14 cellular contexts compared by ENCODE assay signal in genomic region chr1:112575154-112575804, GRCh38. TPM values are rescaled to one million over a fixed set of nuclear protein-coding genes. Genes with fewer than 3 reads are reported as not detected.
DNase-seq lines count a peak whose midpoint lies in the region; ATAC-seq, FAIRE-seq and TF ChIP-seq lines count a peak whose summit lies in the region.
"Had no signal": no experiment of that assay in that cellular context is flagged by ENCODE, and none has a peak within 500 bp of the region (broad histone marks: within the 10 kb centered on the region; RNA-seq: fewer than 3 reads in every experiment).

No MANE protein-coding gene starts in this region.

- H3K27me3 ChIP-seq in osteoblast (ENCODE audit: insufficient read depth, low read length) (no peaks in the 10 kb centered on the region), prostate gland (replicated peaks; ENCODE audit: insufficient read depth) (no peaks in the 10 kb centered on the region)
- H3K27me3 ChIP-seq: testis had no signal

- H3K4me2 ChIP-seq in osteoblast (ENCODE audit: insufficient read depth, low read length): peak overlapping the region; percentile 8

- H3K4me3 Mint-ChIP-seq in CD14-positive monocyte: no peak overlapping the region

- DNase-seq in Caki2 (ENCODE audit: low read depth): peak; percentile 56
- DNase-seq in RCC 7860 (ENCODE audit: low spot score): peak; percentile 76
- peak; percentile 72 for DNase-seq in dermis blood vessel endothelial cell
- DNase-seq in osteoblast (ENCODE audit: insufficient read length, low spot score, missing footprints): peak; percentile 47
- DNase-seq in Right ventricle myocardium superior: no peak
- no peak for DNase-seq in GM19239 (ENCODE audit: insufficient read length, low spot score)
- DNase-seq in CD14-positive monocyte (ENCODE audit: low spot score): no peak
- no peak for DNase-seq in prostate gland (ENCODE audit: low spot score)
- DNase-seq: aorta; hippocampal formation; NCI-H1436; stimulated activated CD4-positive, alpha-beta T cell treated with anti-CD3 and anti-CD28 coated beads, Interleukin-1b, Interleukin-23, amount 100 ng/mL, for 48 hours; testis had no signal

- H3K4me1 Mint-ChIP-seq in CD14-positive monocyte: no peaks in the 10 kb centered on the region

- H3K27me3 Mint-ChIP-seq in CD14-positive monocyte (ENCODE audit: low read depth in 3 of 3): no peaks in the 10 kb centered on the region

- peaks cover 14% of the 10 kb centered on the region for H3K4me1 ChIP-seq in osteoblast (ENCODE audit: insufficient read depth, low read length)
- H3K4me1 ChIP-seq in prostate gland (replicated peaks): no peaks in the 10 kb centered on the region
- H3K4me1 ChIP-seq: testis had no signal

- peaks cover 0 to 4% (median 0%) of the 10 kb centered on the region in 7 donors for H3K9me3 Mint-ChIP-seq in CD14-positive monocyte

- H2AFZ ChIP-seq in osteoblast (ENCODE audit: low read length): no peak overlapping the region

- no peaks in the 10 kb centered on the region for H3K79me2 ChIP-seq in osteoblast (ENCODE audit: insufficient read depth, low read length)

- H3K27ac Mint-ChIP-seq in CD14-positive monocyte: no peak overlapping the region

- no peak for ATAC-seq in Right ventricle myocardium superior (ENCODE audit: poor library complexity)

- H4K20me1 ChIP-seq in osteoblast (ENCODE audit: insufficient read depth, low read length): no peaks in the 10 kb centered on the region

- in situ Hi-C loops in Caki2 (cut with HindIII; ENCODE audit: low pct_unique_long_range_greater_than_20kb, low sequenced_read_pairs): no loop called here

- H3K4me3 ChIP-seq in osteoblast (ENCODE audit: insufficient read depth, low read length): no peak overlapping the region
- no peak overlapping the region for H3K4me3 ChIP-seq in prostate gland
- H3K4me3 ChIP-seq: testis had no signal

- H3K27ac ChIP-seq in osteoblast (ENCODE audit: low read depth, low read length) (peak overlapping the region; percentile 56), prostate gland (no peak overlapping the region)
- H3K27ac ChIP-seq: testis had no signal

- no peaks in the 10 kb centered on the region for H3K9me3 ChIP-seq in osteoblast (ENCODE audit: low read depth, low read length)
- H3K9me3 ChIP-seq in prostate gland: no peaks in the 10 kb centered on the region
- H3K9me3 ChIP-seq: testis had no signal

- peaks cover 30% of the 10 kb centered on the region for H3K36me3 ChIP-seq in osteoblast (ENCODE audit: insufficient read depth, low read length)
- H3K36me3 ChIP-seq in prostate gland: no peaks in the 10 kb centered on the region

- WGBS in prostate gland: 83% methylated on average over 8 of the region's 8 CpGs

- peaks cover 34 to 62% of the 10 kb centered on the region in 2 donors for H3K36me3 Mint-ChIP-seq in CD14-positive monocyte

- no peak for TF ChIP-seq POLR2A in prostate gland (IDR thresholded peaks at IDR 0.05)

- FAIRE-seq in RCC 7860 (lab: Jason Lieb, UNC) (peak; percentile 95), GM19239 (lab: Jason Lieb, UNC) (no peak)
- FAIRE-seq: D721Med had no signal

- intact Hi-C loops in Right ventricle myocardium superior (cut with DNase I): no loop called here
- intact Hi-C loops in CD14-positive monocyte (cut with micrococcal nuclease): no loop called here
- intact Hi-C loops in prostate gland (cut with DNase I): no loop called here

- TF ChIP-seq CTCF in osteoblast (IDR thresholded peaks at IDR 0.05; ENCODE audit: extremely low read depth, low read depth, low read length): no peak
- no peak for TF ChIP-seq CTCF in CD14-positive monocyte (IDR thresholded peaks at IDR 0.05)
- TF ChIP-seq CTCF in prostate gland (IDR thresholded peaks at IDR 0.05): no peak

RNA-seq across cellular contexts. Expression of gene ST7L, which starts 43.7 kb away (rescaled TPM):
- total RNA-seq in Caki2 (2014; rRNA removed; shearing (Covaris generic); ENCODE audit: low replicate concordance): 11.2 and 12.8 TPM in 2 replicates
- 11.4 and 18.4 TPM in 2 replicates for total RNA-seq in dermis blood vessel endothelial cell
- 18.5 and 26.8 TPM in 2 replicates for total RNA-seq in osteoblast
- total RNA-seq in Right ventricle myocardium superior: 11.9 TPM
- polyA plus RNA-seq in CD14-positive monocyte: 1 to 10 TPM; 5.4 to 6.1 TPM
- total RNA-seq in prostate gland: 10 to 100 TPM; 22.7 to 28.4 TPM

RNA-seq across cellular contexts. Expression of gene CAPZA1, which starts 44.4 kb away (rescaled TPM):
- total RNA-seq in Caki2 (2014; rRNA removed; shearing (Covaris generic); ENCODE audit: low replicate concordance): 192 and 237 TPM in 2 replicates
- total RNA-seq in dermis blood vessel endothelial cell (219 and 332 TPM in 2 replicates), osteoblast (159 and 180 TPM in 2 replicates), Right ventricle myocardium superior (20.7 TPM), prostate gland (100 to 1,000 TPM in 1 of 2 donors, 10 to 100 TPM in 1; 87.4 to 104 TPM)
- polyA plus RNA-seq in CD14-positive monocyte: 100 to 1,000 TPM; 339 to 357 TPM

Comparison
In these comparisons a context has a peak if more than half of its experiments do, and no peak if none do; other contexts are left out.
1. DNase-seq: peak in Caki2 (single experiment), RCC 7860 (single experiment), dermis blood vessel endothelial cell (single experiment) and osteoblast (single experiment); none in Right ventricle myocardium superior (single experiment), GM19239 (single experiment), CD14-positive monocyte (single experiment) and prostate gland (single experiment).